21 cellular contexts compared by ENCODE assay signal in genomic region chr3:53816430-53816829, GRCh38. TPM values are rescaled to one million over a fixed set of nuclear protein-coding genes. Genes with fewer than 3 reads are reported as not detected.
A peak's percentile ranks its signal among the peaks of the same experiment; 100 is the strongest.
DNase-seq lines count a peak whose midpoint lies in the region; ATAC-seq and TF ChIP-seq lines count a peak whose summit lies in the region.
"Had no signal": no experiment of that assay in that cellular context is flagged by ENCODE, and none has a peak within 500 bp of the region (broad histone marks: within the 10 kb centered on the region; RNA-seq: fewer than 3 reads in every experiment).

No MANE protein-coding gene starts in this region.

- POLR2A ChIA-PET in OCI-LY7 (lab: Charles Lee) = interaction anchor here (0.6 to 0.7 kb wide), 4 partner anchors 24 to 1708 kb away, joined by 3 to 4 read pairs (median 4); no protein-coding TSS in a partner anchor

- no peaks in the 10 kb centered on the region for H4K20me1 ChIP-seq in OCI-LY7 (ENCODE audit: insufficient read depth, low read length)

- intact Hi-C loops in OCI-LY7 (cut with micrococcal nuclease; ENCODE audit: unreplicated experiment) = no loop called here

- H3K27ac ChIP-seq in OCI-LY7 (ENCODE audit: low read depth, low read length, poor library complexity, severe bottlenecking) = no peak overlapping the region

- no peak overlapping the region for H3K4me3 ChIP-seq in OCI-LY7 (ENCODE audit: low read depth, low read length, poor library complexity, severe bottlenecking)
- H3K4me3 ChIP-seq: HAP-1, K562 had no signal

- H3K9me2 ChIP-seq in OCI-LY7 (ENCODE audit: insufficient read depth, low read length) = no peaks in the 10 kb centered on the region

- ATAC-seq in HG02610 (IDR thresholded peaks at IDR 0.05; ENCODE audit: unreplicated experiment) (peak; percentile 62), GM19463 (IDR thresholded peaks at IDR 0.05; ENCODE audit: unreplicated experiment) (no peak)
- ATAC-seq: K562 had no signal

- CTCF ChIA-PET in OCI-LY7 (lab: Charles Lee; ENCODE audit: unreplicated experiment) = no interaction called here

- no peaks in the 10 kb centered on the region for H3K79me2 ChIP-seq in OCI-LY7 (ENCODE audit: insufficient read depth, low read depth, low read length)

- H3K4me1 ChIP-seq in OCI-LY7 (ENCODE audit: insufficient read depth, low read length, poor library complexity, severe bottlenecking) = no peaks in the 10 kb centered on the region
- H3K4me1 ChIP-seq: HAP-1 had no signal

- no peak overlapping the region for H2AFZ ChIP-seq in OCI-LY7 (ENCODE audit: low read length)

- BruUV-seq in OCI-LY7 (replicated peaks; lab: Mats Ljungman, UMichigan) = no TSS peak

- TF ChIP-seq CTCF in OCI-LY7 (conservative IDR thresholded peaks at IDR 0.05; ENCODE audit: low read length) = no peak

- peak; percentile 22 for DNase-seq in cerebellar cortex (ENCODE audit: low spot score)
- peak; percentile 37 for DNase-seq in kidney tubule cell (ENCODE audit: low spot score)
- DNase-seq in superior temporal gyrus (ENCODE audit: extremely low spot score) = peak; percentile 42
- no peak for DNase-seq in activated gamma-delta T cell treated with Interleukin-2 at 50 U/mL for 16 hours
- no peak for DNase-seq in OCI-LY7 (ENCODE audit: low spot score)
- DNase-seq: ACHN; CD4-positive, CD25-positive, alpha-beta regulatory T cell; DMS53; MV-4-11; NCI-H1417 treated with DMSO at 0.1 percent for 48 hours; NCI-H1930; NCI-H446; NCI-H69; NK-92 treated with Interleukin-12 subunit alpha and Interleukin-12 subunit beta, amount 100 ng/mL, for 24 hours; OCI-M1; SIG-M5 had no signal

- no peaks in the 10 kb centered on the region for H3K36me3 ChIP-seq in OCI-LY7 (ENCODE audit: insufficient read depth, low read length)

- H3K9me3 ChIP-seq in OCI-LY7 (ENCODE audit: low read length) = no peaks in the 10 kb centered on the region
- H3K9me3 ChIP-seq: HAP-1 had no signal

- no peak overlapping the region for H3K4me2 ChIP-seq in OCI-LY7 (ENCODE audit: low read length)

RNA-seq across cellular contexts. Expression of gene CHDH, which starts 29.8 kb away (rescaled TPM):
- total RNA-seq in OCI-LY7 (2014; rRNA removed; shearing (Covaris generic)) = 0.03 and 0.10 TPM in 2 replicates
- total RNA-seq in OCI-LY7 (2022) = 1.4 and 2.3 TPM in 2 replicates
- total RNA-seq: RPMI7951 had no signal

RNA-seq across cellular contexts. Expression of gene IL17RB, which starts 29.9 kb away (rescaled TPM):
- total RNA-seq in OCI-LY7 (2014; rRNA removed; shearing (Covaris generic)) = not detected in 2 replicates
- 0.33 and 0.57 TPM in 2 replicates for total RNA-seq in OCI-LY7 (2022)
- total RNA-seq: RPMI7951 had no signal

Comparison
In these comparisons a context has a peak if more than half of its experiments do, and no peak if none do; other contexts are left out.
1. DNase-seq: peak in cerebellar cortex (single experiment), kidney tubule cell (single experiment) and superior temporal gyrus (single experiment); none in activated gamma-delta T cell treated with Interleukin-2 at 50 U/mL for 16 hours (single experiment) and OCI-LY7 (single experiment).